ENCODE assay signal across 1 cellular context in the genomic region with DNA sequence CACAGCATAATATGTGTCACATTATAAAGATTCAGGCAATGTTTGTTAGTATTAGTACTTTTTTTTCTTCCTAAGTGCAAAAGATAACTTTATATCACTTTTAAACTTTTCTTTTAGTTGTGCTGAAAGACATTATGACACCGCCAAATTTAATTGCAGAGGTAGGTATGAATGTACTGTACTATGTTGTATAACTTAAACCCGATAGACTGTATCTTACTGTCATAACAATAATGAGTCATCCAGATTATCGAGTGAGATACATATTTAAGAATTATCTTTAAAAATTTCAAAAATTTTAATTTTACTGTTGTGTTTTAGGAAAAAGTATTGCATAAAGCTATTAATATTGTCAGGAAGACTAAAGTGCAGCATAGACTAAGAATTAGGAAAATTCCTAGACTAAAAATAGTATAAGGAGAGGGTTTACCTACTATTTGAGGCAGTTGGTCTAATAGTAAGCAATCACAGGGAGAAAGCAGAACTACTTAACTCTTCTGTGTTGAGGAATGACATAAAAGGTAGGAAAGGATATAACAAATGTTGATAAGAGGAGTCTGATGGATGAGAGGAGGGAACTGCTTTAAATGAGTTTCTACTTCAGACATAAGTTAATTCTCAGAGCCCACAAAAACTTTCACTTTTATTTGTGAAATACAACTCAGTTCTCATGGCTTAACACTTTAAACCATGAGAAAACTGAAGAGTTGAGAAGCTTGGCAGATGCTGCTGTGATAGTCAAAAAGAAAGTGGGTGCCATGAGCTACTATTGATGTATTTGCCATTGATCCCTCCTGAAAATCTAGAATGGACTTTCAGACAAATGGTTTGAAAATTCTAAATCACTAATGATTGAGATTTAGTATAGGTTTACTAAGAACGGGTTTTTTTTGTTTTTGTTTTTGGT.
TF ChIP-seq lines count a peak whose summit lies in the region.

No MANE protein-coding gene starts in this region.

TF ChIP-seq in GM23338, 12 proteins besides CTCF, POLR2A, EP300 and RAD21 (continued from another document):
- TF ChIP-seq, protein P1, sequence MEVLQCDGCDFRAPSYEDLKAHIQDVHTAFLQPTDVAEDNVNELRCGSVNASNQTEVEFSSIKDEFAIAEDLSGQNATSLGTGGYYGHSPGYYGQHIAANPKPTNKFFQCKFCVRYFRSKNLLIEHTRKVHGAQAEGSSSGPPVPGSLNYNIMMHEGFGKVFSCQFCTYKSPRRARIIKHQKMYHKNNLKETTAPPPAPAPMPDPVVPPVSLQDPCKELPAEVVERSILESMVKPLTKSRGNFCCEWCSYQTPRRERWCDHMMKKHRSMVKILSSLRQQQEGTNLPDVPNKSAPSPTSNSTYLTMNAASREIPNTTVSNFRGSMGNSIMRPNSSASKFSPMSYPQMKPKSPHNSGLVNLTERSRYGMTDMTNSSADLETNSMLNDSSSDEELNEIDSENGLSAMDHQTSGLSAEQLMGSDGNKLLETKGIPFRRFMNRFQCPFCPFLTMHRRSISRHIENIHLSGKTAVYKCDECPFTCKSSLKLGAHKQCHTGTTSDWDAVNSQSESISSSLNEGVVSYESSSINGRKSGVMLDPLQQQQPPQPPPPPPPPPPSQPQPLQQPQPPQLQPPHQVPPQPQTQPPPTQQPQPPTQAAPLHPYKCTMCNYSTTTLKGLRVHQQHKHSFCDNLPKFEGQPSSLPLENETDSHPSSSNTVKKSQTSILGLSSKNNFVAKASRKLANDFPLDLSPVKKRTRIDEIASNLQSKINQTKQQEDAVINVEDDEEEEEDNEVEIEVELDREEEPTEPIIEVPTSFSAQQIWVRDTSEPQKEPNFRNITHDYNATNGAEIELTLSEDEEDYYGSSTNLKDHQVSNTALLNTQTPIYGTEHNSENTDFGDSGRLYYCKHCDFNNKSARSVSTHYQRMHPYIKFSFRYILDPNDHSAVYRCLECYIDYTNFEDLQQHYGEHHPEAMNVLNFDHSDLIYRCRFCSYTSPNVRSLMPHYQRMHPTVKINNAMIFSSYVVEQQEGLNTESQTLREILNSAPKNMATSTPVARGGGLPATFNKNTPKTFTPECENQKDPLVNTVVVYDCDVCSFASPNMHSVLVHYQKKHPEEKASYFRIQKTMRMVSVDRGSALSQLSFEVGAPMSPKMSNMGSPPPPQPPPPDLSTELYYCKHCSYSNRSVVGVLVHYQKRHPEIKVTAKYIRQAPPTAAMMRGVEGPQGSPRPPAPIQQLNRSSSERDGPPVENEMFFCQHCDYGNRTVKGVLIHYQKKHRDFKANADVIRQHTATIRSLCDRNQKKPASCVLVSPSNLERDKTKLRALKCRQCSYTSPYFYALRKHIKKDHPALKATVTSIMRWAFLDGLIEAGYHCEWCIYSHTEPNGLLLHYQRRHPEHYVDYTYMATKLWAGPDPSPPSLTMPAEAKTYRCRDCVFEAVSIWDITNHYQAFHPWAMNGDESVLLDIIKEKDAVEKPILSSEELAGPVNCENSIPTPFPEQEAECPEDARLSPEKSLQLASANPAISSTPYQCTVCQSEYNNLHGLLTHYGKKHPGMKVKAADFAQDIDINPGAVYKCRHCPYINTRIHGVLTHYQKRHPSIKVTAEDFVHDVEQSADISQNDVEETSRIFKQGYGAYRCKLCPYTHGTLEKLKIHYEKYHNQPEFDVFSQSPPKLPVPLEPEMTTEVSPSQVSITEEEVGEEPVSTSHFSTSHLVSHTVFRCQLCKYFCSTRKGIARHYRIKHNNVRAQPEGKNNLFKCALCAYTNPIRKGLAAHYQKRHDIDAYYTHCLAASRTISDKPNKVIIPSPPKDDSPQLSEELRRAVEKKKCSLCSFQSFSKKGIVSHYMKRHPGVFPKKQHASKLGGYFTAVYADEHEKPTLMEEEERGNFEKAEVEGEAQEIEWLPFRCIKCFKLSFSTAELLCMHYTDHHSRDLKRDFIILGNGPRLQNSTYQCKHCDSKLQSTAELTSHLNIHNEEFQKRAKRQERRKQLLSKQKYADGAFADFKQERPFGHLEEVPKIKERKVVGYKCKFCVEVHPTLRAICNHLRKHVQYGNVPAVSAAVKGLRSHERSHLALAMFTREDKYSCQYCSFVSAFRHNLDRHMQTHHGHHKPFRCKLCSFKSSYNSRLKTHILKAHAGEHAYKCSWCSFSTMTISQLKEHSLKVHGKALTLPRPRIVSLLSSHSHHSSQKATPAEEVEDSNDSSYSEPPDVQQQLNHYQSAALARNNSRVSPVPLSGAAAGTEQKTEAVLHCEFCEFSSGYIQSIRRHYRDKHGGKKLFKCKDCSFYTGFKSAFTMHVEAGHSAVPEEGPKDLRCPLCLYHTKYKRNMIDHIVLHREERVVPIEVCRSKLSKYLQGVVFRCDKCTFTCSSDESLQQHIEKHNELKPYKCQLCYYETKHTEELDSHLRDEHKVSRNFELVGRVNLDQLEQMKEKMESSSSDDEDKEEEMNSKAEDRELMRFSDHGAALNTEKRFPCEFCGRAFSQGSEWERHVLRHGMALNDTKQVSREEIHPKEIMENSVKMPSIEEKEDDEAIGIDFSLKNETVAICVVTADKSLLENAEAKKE (CRISPR knock-in tag; IDR thresholded peaks at IDR 0.05): no peak
- no peak for TF ChIP-seq NANOG (IDR thresholded peaks at IDR 0.05; ENCODE audit: borderline replicate concordance)
